Comparison of ENCODE assay signal across 8 cellular contexts in genomic region chr4:107824367-107825071, GRCh38. TPM values are rescaled to one million over a fixed set of nuclear protein-coding genes. Genes with fewer than 3 reads are reported as not detected.
DNase-seq lines count a peak whose midpoint lies in the region; ATAC-seq, FAIRE-seq and TF ChIP-seq lines count a peak whose summit lies in the region.

Gene SGMS2, plus strand, starts transcription at chr4:107824932. Its CDS starts 70,622 bp downstream, at chr4:107895554.

- H3K4me3 ChIP-seq in tibial nerve, result peak within 1 kb of the TSS; percentile 61 to 80 (median 70)

- peak within 1 kb of the TSS; percentile 79 to 99 (median 92) for H3K27ac ChIP-seq in tibial nerve

- DNase-seq in AML-193 (lab: John Stamatoyannopoulos, UW) (peak; percentile 41 to 51), RCC 7860 (ENCODE audit: low spot score) (peak; percentile 81), Right ventricle myocardium superior (peak; percentile 91), omental fat pad (ENCODE audit: low spot score) (peak; percentile 85), tibial nerve (ENCODE audit: low spot score in 2 of 2) (peak; percentile 80 to 83)
- peak; percentile 6 for DNase-seq in activated naive CD8-positive, alpha-beta T cell treated with anti-CD3 and anti-CD28 coated beads, Interleukin-2, amount 50 U/mL, for 16 hours (ENCODE audit: low read depth, low spot score)

- H3K9me3 ChIP-seq in tibial nerve, result no peaks in the 10 kb centered on the region

- no peak for TF ChIP-seq CTCF in omental fat pad (IDR thresholded peaks at IDR 0.05)
- peak in 4 of 5 experiments; percentile 12 to 49 (median 27) for TF ChIP-seq CTCF in tibial nerve (IDR thresholded peaks at IDR 0.05)

- H3K36me3 ChIP-seq in tibial nerve, result no peaks in the 10 kb centered on the region

- in situ Hi-C loops in GM18951 (cut with MboI; ENCODE audit: low sequenced_read_pairs, unreplicated experiment), result no loop called here

- FAIRE-seq in RCC 7860 (lab: Jason Lieb, UNC), result no peak

- WGBS in tibial nerve, 2 donors, result 0 to 1% methylated on average over 41 to 45 of the region's 64 CpGs

- ATAC-seq in HG03175 (IDR thresholded peaks at IDR 0.05; ENCODE audit: unreplicated experiment) (peak; percentile 70), Right ventricle myocardium superior (ENCODE audit: poor library complexity) (peak; percentile 96), omental fat pad (ENCODE audit: low FRiP score) (peak; percentile 92)

- TF ChIP-seq POLR2A in GM18951 (IDR thresholded peaks at IDR 0.05; ENCODE audit: extremely low read depth, insufficient read depth, insufficient read length) (peak; percentile 43), tibial nerve (IDR thresholded peaks at IDR 0.05) (peak; percentile 79 to 81)

- H3K27me3 ChIP-seq in tibial nerve, result no peaks in the 10 kb centered on the region

- intact Hi-C loops in Right ventricle myocardium superior (cut with DNase I), result loop anchor here (5.0 kb wide), 1 partner anchor 88 kb away; no protein-coding TSS in a partner anchor

- peaks cover 0 to 32% (median 10%) of the 10 kb centered on the region in 4 donors for H3K4me1 ChIP-seq in tibial nerve

- TF ChIP-seq EP300 in tibial nerve (IDR thresholded peaks at IDR 0.05), result peak; percentile 44 to 93

RNA-seq across cellular contexts. Expression of gene SGMS2, which starts in this region (rescaled TPM):
- total RNA-seq in Right ventricle myocardium superior (18.5 TPM), omental fat pad (100 to 1,000 TPM in 2 of 4 donors, 10 to 100 TPM in 2; 20.2 to 473 (median 149) TPM), tibial nerve (100 to 1,000 TPM in 2 of 4 donors, 10 to 100 TPM in 2; 76.6 to 179 (median 127) TPM)

Comparison
In these comparisons a context has a peak if more than half of its experiments do, and no peak if none do; other contexts are left out.
1. Peak in every context shown above with its lines: DNase-seq, ATAC-seq, H3K4me3 ChIP-seq and H3K27ac ChIP-seq.
2. DNase-seq: peak in every context shown above with its lines; median percentile 91 in Right ventricle myocardium superior; 85 in omental fat pad; 82 in tibial nerve; 81 in RCC 7860; 46 in AML-193; 6 in activated naive CD8-positive, alpha-beta T cell treated with anti-CD3 and anti-CD28 coated beads, Interleukin-2, amount 50 U/mL, for 16 hours.
3. CTCF ChIP-seq: peak in tibial nerve (4 of 5); none in omental fat pad (0 of 3).